8 cellular contexts compared by ENCODE assay signal in the genomic region with DNA sequence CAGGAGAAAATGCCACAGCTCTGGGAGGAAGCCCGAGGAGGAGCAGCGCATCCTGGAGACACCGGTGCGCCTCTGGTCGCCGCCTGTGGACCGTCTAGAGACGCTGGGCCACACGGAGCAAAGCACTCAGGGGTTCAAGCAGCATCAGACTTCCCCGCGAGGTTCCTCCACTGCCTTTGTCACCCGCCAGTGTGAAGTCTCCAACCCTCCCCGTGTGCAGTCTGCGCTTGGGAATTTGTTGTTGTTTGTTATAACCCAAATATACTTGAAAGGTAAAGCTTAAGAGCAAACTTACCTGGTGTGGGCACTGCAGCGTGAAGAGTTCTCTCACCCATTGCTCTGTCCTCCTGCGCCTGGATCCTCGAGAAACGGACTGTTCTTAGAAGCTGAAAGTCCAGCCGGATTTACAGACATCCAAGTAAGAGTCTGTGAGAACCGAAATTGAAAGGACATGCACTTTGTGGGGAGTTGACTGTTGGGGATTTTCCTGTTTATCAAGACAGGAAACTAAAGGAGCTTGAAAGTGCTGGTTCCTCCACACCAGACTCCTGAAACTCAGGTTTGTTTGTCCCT. TPM values are rescaled to one million over a fixed set of nuclear protein-coding genes. Genes with fewer than 3 reads are reported as not detected.
DNase-seq lines count a peak whose midpoint lies in the region; ATAC-seq and TF ChIP-seq lines count a peak whose summit lies in the region.

A gene with protein sequence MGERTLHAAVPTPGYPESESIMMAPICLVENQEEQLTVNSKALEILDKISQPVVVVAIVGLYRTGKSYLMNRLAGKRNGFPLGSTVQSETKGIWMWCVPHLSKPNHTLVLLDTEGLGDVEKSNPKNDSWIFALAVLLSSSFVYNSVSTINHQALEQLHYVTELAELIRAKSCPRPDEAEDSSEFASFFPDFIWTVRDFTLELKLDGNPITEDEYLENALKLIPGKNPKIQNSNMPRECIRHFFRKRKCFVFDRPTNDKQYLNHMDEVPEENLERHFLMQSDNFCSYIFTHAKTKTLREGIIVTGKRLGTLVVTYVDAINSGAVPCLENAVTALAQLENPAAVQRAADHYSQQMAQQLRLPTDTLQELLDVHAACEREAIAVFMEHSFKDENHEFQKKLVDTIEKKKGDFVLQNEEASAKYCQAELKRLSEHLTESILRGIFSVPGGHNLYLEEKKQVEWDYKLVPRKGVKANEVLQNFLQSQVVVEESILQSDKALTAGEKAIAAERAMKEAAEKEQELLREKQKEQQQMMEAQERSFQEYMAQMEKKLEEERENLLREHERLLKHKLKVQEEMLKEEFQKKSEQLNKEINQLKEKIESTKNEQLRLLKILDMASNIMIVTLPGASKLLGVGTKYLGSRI (minus strand): TSS at position 443 of the 573 bp plus-strand sequence. CDS start 108 bp downstream, at position 335.

- POLR2A ChIA-PET in AG04450 (lab: Yijun Ruan, JAX), result no interaction called here
- POLR2A ChIA-PET in activated CD8-positive, alpha-beta T cell treated with anti-CD3 and anti-CD28 coated beads, Interleukin-2, amount 10 ng/mL, durations not matched to agents 7 days and 5 days (lab: Charles Lee), result interaction anchor here (0.6 to 4.3 kb wide), 20 partner anchors 10 to 1823 kb away, joined by 3 to 68 read pairs (median 4); partner anchors contain the start of genes GBP1, GBP2 and GBP5
- POLR2A ChIA-PET in naive thymus-derived CD4-positive, alpha-beta T cell (lab: Charles Lee), result interaction anchor here (0.7 to 4.5 kb wide), 14 partner anchors 14 to 411 kb away, joined by 3 to 40 read pairs (median 4); partner anchors contain the start of genes GBP2 and GBP5

- intact Hi-C loops in naive thymus-derived CD4-positive, alpha-beta T cell (cut with micrococcal nuclease), result loop anchor here (1.0 to 10.0 kb wide), 14 partner anchors 8 to 259 kb away; partner anchors contain the start of genes GBP2 (in 2 of the 2), GBP1 (in 1 of the 2) and GBP5 (in 1 of the 2)
- intact Hi-C loops in stomach (cut with DNase I; ENCODE audit: low total_unique reads), result no loop called here

- CTCF ChIA-PET in AG04450 (lab: Charles Lee), result no interaction called here
- CTCF ChIA-PET in activated CD8-positive, alpha-beta T cell treated with anti-CD3 and anti-CD28 coated beads, Interleukin-2, amount 10 ng/mL, durations not matched to agents 7 days and 5 days (lab: Charles Lee), result interaction anchor here (0.7 to 4.5 kb wide), 22 partner anchors 15 to 199 kb away, joined by 3 to 63 read pairs (median 4); partner anchors contain the start of genes GBP1, GBP5 and GBP6
- CTCF ChIA-PET in naive thymus-derived CD4-positive, alpha-beta T cell (lab: Charles Lee), result interaction anchor here (0.9 to 2.1 kb wide), 6 partner anchors 17 to 159 kb away, joined by 3 to 11 read pairs (median 6); partner anchors contain the start of gene GBP5

- no peak for DNase-seq in AG04450 (ENCODE audit: low read depth, low spot score)
- DNase-seq in activated CD8-positive, alpha-beta T cell treated with anti-CD3 and anti-CD28 coated beads, Interleukin-2, amount 10 ng/mL, durations not matched to agents 7 days and 5 days, result peak; percentile 66
- DNase-seq in endodermal cell, result peak; percentile 54
- DNase-seq in naive thymus-derived CD4-positive, alpha-beta T cell, result peak; percentile 25 to 49 (median 41)
- peak; percentile 42 for DNase-seq in stomach
- no peak for DNase-seq in NCI-H2171 treated with DMSO at 0.1 percent for 48 hours (lab: John Stamatoyannopoulos, UW)

- peaks cover 62% of the 10 kb centered on the region for H3K4me1 Mint-ChIP-seq in activated CD8-positive, alpha-beta T cell treated with anti-CD3 and anti-CD28 coated beads, Interleukin-2, amount 10 ng/mL, durations not matched to agents 7 days and 5 days (ENCODE audit: low read depth)
- peaks cover 31% of the 10 kb centered on the region for H3K4me1 Mint-ChIP-seq in endodermal cell
- H3K4me1 Mint-ChIP-seq in naive thymus-derived CD4-positive, alpha-beta T cell, result peaks cover 51 to 82% (median 71%) of the 10 kb centered on the region in 7 donors

- no peaks in the 10 kb centered on the region for H3K27me3 ChIP-seq in AG04450 (ENCODE audit: control insufficient read depth, insufficient read depth, low read length)
- no peaks in the 10 kb centered on the region for H3K27me3 ChIP-seq in endodermal cell (ENCODE audit: control insufficient read depth, insufficient read depth, low read length, poor library complexity, severe bottlenecking)
- no peaks in the 10 kb centered on the region for H3K27me3 ChIP-seq in naive thymus-derived CD4-positive, alpha-beta T cell (ENCODE audit: control insufficient read depth in 2 of 2, insufficient read depth in 2 of 2, low read length in 2 of 2)
- no peaks in the 10 kb centered on the region for H3K27me3 ChIP-seq in stomach

- H3K36me3 Mint-ChIP-seq in activated CD8-positive, alpha-beta T cell treated with anti-CD3 and anti-CD28 coated beads, Interleukin-2, amount 10 ng/mL, durations not matched to agents 7 days and 5 days (ENCODE audit: low read depth), result peaks cover 57% of the 10 kb centered on the region
- no peaks in the 10 kb centered on the region for H3K36me3 Mint-ChIP-seq in endodermal cell (ENCODE audit: low read depth)
- H3K36me3 Mint-ChIP-seq in naive thymus-derived CD4-positive, alpha-beta T cell, result peaks cover 4 to 57% (median 29%) of the 10 kb centered on the region in 5 donors

- TF ChIP-seq POLR2A in stomach (IDR thresholded peaks at IDR 0.05), result no peak

- H3K4me3 ChIP-seq in AG04450 (ENCODE audit: low read depth, low read length) (peak within 1 kb of the TSS; percentile 41), endodermal cell (ENCODE audit: low read length) (peak within 1 kb of the TSS; percentile 59), stomach (peak within 1 kb of the TSS; percentile 48 to 57 (median 53))
- peak within 1 kb of the TSS; percentile 92 for H3K4me3 ChIP-seq in naive thymus-derived CD4-positive, alpha-beta T cell (ENCODE audit: low read length)

- peak; percentile 50 for ATAC-seq in GM19324 (IDR thresholded peaks at IDR 0.05; ENCODE audit: low FRiP score, unreplicated experiment)
- peak; percentile 51 for ATAC-seq in HG03571 (IDR thresholded peaks at IDR 0.05; ENCODE audit: unreplicated experiment)
- peak; percentile 81 for ATAC-seq in activated CD8-positive, alpha-beta T cell treated with anti-CD3 and anti-CD28 coated beads, Interleukin-2, amount 10 ng/mL, durations not matched to agents 7 days and 5 days
- peak; percentile 73 for ATAC-seq in naive thymus-derived CD4-positive, alpha-beta T cell

- H3K36me3 ChIP-seq in endodermal cell (ENCODE audit: control insufficient read depth, insufficient read depth, low read length), result no peaks in the 10 kb centered on the region
- H3K36me3 ChIP-seq in naive thymus-derived CD4-positive, alpha-beta T cell (ENCODE audit: control insufficient read depth in 2 of 3, insufficient read depth in 3 of 3, low read length in 3 of 3), result peaks cover 0 to 19% (median 0%) of the 10 kb centered on the region in 3 experiments
- H3K36me3 ChIP-seq in stomach, result peaks cover 0 to 15% (median 0%) of the 10 kb centered on the region in 4 donors

- H3K4me1 ChIP-seq in endodermal cell (ENCODE audit: control insufficient read depth, insufficient read depth, low read length), result peaks cover 7% of the 10 kb centered on the region
- H3K4me1 ChIP-seq in naive thymus-derived CD4-positive, alpha-beta T cell (ENCODE audit: control insufficient read depth in 2 of 2, insufficient read depth in 2 of 2, low read length in 2 of 2), result peaks cover 42 to 47% of the 10 kb centered on the region in 2 donors
- peaks cover 0 to 76% (median 20%) of the 10 kb centered on the region in 4 donors for H3K4me1 ChIP-seq in stomach

- H3K27ac ChIP-seq in AG04450 (ENCODE audit: low read depth, low read length) (no peak within 1 kb of the TSS), endodermal cell (ENCODE audit: low read depth, low read length) (no peak within 1 kb of the TSS), stomach (peak within 1 kb of the TSS; percentile 68 to 86 (median 80))
- H3K27ac ChIP-seq in naive thymus-derived CD4-positive, alpha-beta T cell (ENCODE audit: low read depth, low read length), result peak within 1 kb of the TSS; percentile 88

- peaks cover 3% of the 10 kb centered on the region for H3K9me3 Mint-ChIP-seq in activated CD8-positive, alpha-beta T cell treated with anti-CD3 and anti-CD28 coated beads, Interleukin-2, amount 10 ng/mL, durations not matched to agents 7 days and 5 days (ENCODE audit: insufficient read depth)
- peaks cover 2% of the 10 kb centered on the region for H3K9me3 Mint-ChIP-seq in endodermal cell
- peaks cover 0 to 6% (median 0%) of the 10 kb centered on the region in 11 donors for H3K9me3 Mint-ChIP-seq in naive thymus-derived CD4-positive, alpha-beta T cell

- peak within 1 kb of the TSS; percentile 86 for H3K4me3 Mint-ChIP-seq in activated CD8-positive, alpha-beta T cell treated with anti-CD3 and anti-CD28 coated beads, Interleukin-2, amount 10 ng/mL, durations not matched to agents 7 days and 5 days
- peak within 1 kb of the TSS; percentile 39 for H3K4me3 Mint-ChIP-seq in endodermal cell
- peak within 1 kb of the TSS; percentile 91 to 99 (median 97) for H3K4me3 Mint-ChIP-seq in naive thymus-derived CD4-positive, alpha-beta T cell

- no peak within 1 kb of the TSS for H3K9ac ChIP-seq in endodermal cell (ENCODE audit: extremely low read depth, low read length, poor library complexity, severe bottlenecking)

- H3K27me3 Mint-ChIP-seq in activated CD8-positive, alpha-beta T cell treated with anti-CD3 and anti-CD28 coated beads, Interleukin-2, amount 10 ng/mL, durations not matched to agents 7 days and 5 days (ENCODE audit: low read depth), result no peaks in the 10 kb centered on the region
- H3K27me3 Mint-ChIP-seq in endodermal cell (ENCODE audit: insufficient read depth), result no peaks in the 10 kb centered on the region
- no peaks in the 10 kb centered on the region for H3K27me3 Mint-ChIP-seq in naive thymus-derived CD4-positive, alpha-beta T cell

- WGBS in endodermal cell (ENCODE audit: insufficient coverage in 1 of 2, insufficient read length in 1 of 2), 2 experiments, result 88 to 92% methylated on average over 19 to 20 of the region's 20 CpGs
- WGBS in stomach, 5 donors, result 1 to 18% (median 5%) methylated on average over 20 of the region's 20 CpGs

- TF ChIP-seq EP300 in stomach (IDR thresholded peaks at IDR 0.05), result no peak

- H3K27ac Mint-ChIP-seq in activated CD8-positive, alpha-beta T cell treated with anti-CD3 and anti-CD28 coated beads, Interleukin-2, amount 10 ng/mL, durations not matched to agents 7 days and 5 days, result peak within 1 kb of the TSS; percentile 91
- H3K27ac Mint-ChIP-seq in endodermal cell, result peak within 1 kb of the TSS; percentile 87
- H3K27ac Mint-ChIP-seq in naive thymus-derived CD4-positive, alpha-beta T cell, result peak within 1 kb of the TSS; percentile 91 to 99 (median 95)

- H3K9me3 ChIP-seq in AG04450 (ENCODE audit: control insufficient read depth, insufficient read depth, low read length), result no peaks in the 10 kb centered on the region
- peaks cover under 1% of the 10 kb centered on the region for H3K9me3 ChIP-seq in endodermal cell (ENCODE audit: control insufficient read depth, low read length)
- no peaks in the 10 kb centered on the region for H3K9me3 ChIP-seq in naive thymus-derived CD4-positive, alpha-beta T cell (ENCODE audit: control insufficient read depth in 2 of 3, low read length in 3 of 3)
- H3K9me3 ChIP-seq in stomach, result no peaks in the 10 kb centered on the region

- TF ChIP-seq CTCF in AG04450 (IDR thresholded peaks at IDR 0.05; ENCODE audit: low read depth, low read length), result no peak
- no peak for TF ChIP-seq CTCF in endodermal cell (conservative IDR thresholded peaks at IDR 0.05)
- no peak for TF ChIP-seq CTCF in stomach (IDR thresholded peaks at IDR 0.05)

RNA-seq across cellular contexts. Expression of the gene that starts here (rescaled TPM):
- polyA plus RNA-seq in AG04450 (2011; rRNA removed) (not detected in 2 replicates), stomach (10 to 100 TPM in 2 of 3 donors, 1 to 10 TPM in 1; 4.7 to 17.1 (median 13.3) TPM)
- not detected in 2 replicates for polyA minus RNA-seq in AG04450 (2011; rRNA and poly(A)+ RNA removed)
- total RNA-seq in activated CD8-positive, alpha-beta T cell treated with anti-CD3 and anti-CD28 coated beads, Interleukin-2, amount 10 ng/mL, durations not matched to agents 7 days and 5 days, result 10 to 100 TPM; 51.0 to 60.7 TPM
- total RNA-seq in endodermal cell (1 to 10 TPM in 1 of 2 donors, under 1 TPM in 1; 0.55 to 2.8 TPM), stomach (10 to 100 TPM in 1 of 5 donors, 1 to 10 TPM in 4; 1.8 to 10.5 (median 7.2) TPM)
- polyA plus RNA-seq in endodermal cell (2013, experiment 1 of 2), result 0.61 TPM
- polyA plus RNA-seq in endodermal cell (2013, experiment 2 of 2), result 0.29 TPM
- total RNA-seq in naive thymus-derived CD4-positive, alpha-beta T cell, result 100 to 1,000 TPM in 1 of 5 experiments, 10 to 100 TPM in 4; 29.1 to 174 (median 37.4) TPM
- polyA plus RNA-seq in naive thymus-derived CD4-positive, alpha-beta T cell, result 10 to 100 TPM; 36.4 to 49.3 TPM

Comparison
In these comparisons a context has a peak if more than half of its experiments do, and no peak if none do; other contexts are left out.
1. DNase-seq: peak in activated CD8-positive, alpha-beta T cell treated with anti-CD3 and anti-CD28 coated beads, Interleukin-2, amount 10 ng/mL, durations not matched to agents 7 days and 5 days (single experiment), endodermal cell (single experiment), naive thymus-derived CD4-positive, alpha-beta T cell (9 of 9) and stomach (single experiment); none in AG04450 (single experiment) and NCI-H2171 treated with DMSO at 0.1 percent for 48 hours (single experiment).
2. H3K27ac ChIP-seq: peak in naive thymus-derived CD4-positive, alpha-beta T cell (single experiment) and stomach (5 of 5); none in AG04450 (single experiment) and endodermal cell (single experiment).
3. H3K4me3 ChIP-seq: peak in every context shown above with its lines; median percentile 92 in naive thymus-derived CD4-positive, alpha-beta T cell; 59 in endodermal cell; 53 in stomach; 41 in AG04450.
4. H3K4me3 Mint-ChIP-seq: peak in every context shown above with its lines; median percentile 97 in naive thymus-derived CD4-positive, alpha-beta T cell; 86 in activated CD8-positive, alpha-beta T cell treated with anti-CD3 and anti-CD28 coated beads, Interleukin-2, amount 10 ng/mL, durations not matched to agents 7 days and 5 days; 39 in endodermal cell.
5. Peak in every context shown above with its lines, with median percentiles within 50 percentile points of each other: ATAC-seq and H3K27ac Mint-ChIP-seq.